ENCODE assay signal across 8 cellular contexts in genomic region chr10:100348389-100348927, GRCh38. TPM values are rescaled to one million over a fixed set of nuclear protein-coding genes. Genes with fewer than 3 reads are reported as not detected.
DNase-seq lines count a peak whose midpoint lies in the region; ATAC-seq and TF ChIP-seq lines count a peak whose summit lies in the region.

No MANE protein-coding gene starts in this region.

- H3K36me3 ChIP-seq in sigmoid colon: no peaks in the 10 kb centered on the region

- DNase-seq in T-helper 2 cell treated with Interferon-gamma antibody and Interleukin-4, amounts not matched to agents 5 μg/mL and 100 μg/mL, for 36 hours (ENCODE audit: low spot score): no peak
- DNase-seq in T-helper 2 cell (no peak), glutamatergic neuron (no peak), sigmoid colon (no peak)
- DNase-seq in activated CD4-positive, alpha-beta memory T cell treated with anti-CD3 and anti-CD28 coated beads, Interleukin-2, amount 10 ng/mL, durations not matched to agents 7 days and 5 days: no peak
- no peak for DNase-seq in stimulated activated effector memory CD8-positive, alpha-beta T cell treated with anti-CD3 and anti-CD28 coated beads, Interleukin-12 subunit alpha, Interleukin-12 subunit beta, amount 100 ng/mL, for 72 hours (ENCODE audit: low spot score in 2 of 2)

- TF ChIP-seq CTCF in glutamatergic neuron (IDR thresholded peaks at IDR 0.05; ENCODE audit: partially characterized antibody, unreplicated experiment) (no peak), sigmoid colon (IDR thresholded peaks at IDR 0.05) (no peak)

- 81 to 87% methylated on average over 3 of the region's 3 CpGs for WGBS in sigmoid colon, 2 donors

- H3K27ac ChIP-seq in sigmoid colon: no peak overlapping the region

- H3K4me3 ChIP-seq in sigmoid colon: peak overlapping the region in 2 of 4 donors; percentile 55 to 61

- H3K36me3 Mint-ChIP-seq in T-helper 2 cell treated with Interferon-gamma antibody and Interleukin-4, amounts not matched to agents 5 μg/mL and 100 μg/mL, for 36 hours (ENCODE audit: low read depth): peaks cover 54% of the 10 kb centered on the region
- peaks cover 62% of the 10 kb centered on the region for H3K36me3 Mint-ChIP-seq in activated CD4-positive, alpha-beta memory T cell treated with anti-CD3 and anti-CD28 coated beads, Interleukin-2, amount 10 ng/mL, durations not matched to agents 7 days and 5 days (ENCODE audit: low read depth)
- H3K36me3 Mint-ChIP-seq in glutamatergic neuron (ENCODE audit: unreplicated experiment): peaks cover 16% of the 10 kb centered on the region
- peaks cover 72% of the 10 kb centered on the region for H3K36me3 Mint-ChIP-seq in stimulated activated effector memory CD8-positive, alpha-beta T cell treated with anti-CD3 and anti-CD28 coated beads, Interleukin-12 subunit alpha, Interleukin-12 subunit beta, amount 100 ng/mL, for 72 hours

- H3K4me3 Mint-ChIP-seq in T-helper 2 cell treated with Interferon-gamma antibody and Interleukin-4, amounts not matched to agents 5 μg/mL and 100 μg/mL, for 36 hours: peak overlapping the region; percentile 94
- peak overlapping the region; percentile 96 for H3K4me3 Mint-ChIP-seq in activated CD4-positive, alpha-beta memory T cell treated with anti-CD3 and anti-CD28 coated beads, Interleukin-2, amount 10 ng/mL, durations not matched to agents 7 days and 5 days
- peak overlapping the region; percentile 97 for H3K4me3 Mint-ChIP-seq in glutamatergic neuron (ENCODE audit: unreplicated experiment)
- H3K4me3 Mint-ChIP-seq in stimulated activated effector memory CD8-positive, alpha-beta T cell treated with anti-CD3 and anti-CD28 coated beads, Interleukin-12 subunit alpha, Interleukin-12 subunit beta, amount 100 ng/mL, for 72 hours: peak overlapping the region; percentile 98

- H3K9me3 ChIP-seq in sigmoid colon: no peaks in the 10 kb centered on the region

- intact Hi-C loops in sigmoid colon (cut with DNase I): no loop called here

- no peaks in the 10 kb centered on the region for H3K27me3 Mint-ChIP-seq in T-helper 2 cell treated with Interferon-gamma antibody and Interleukin-4, amounts not matched to agents 5 μg/mL and 100 μg/mL, for 36 hours (ENCODE audit: low read depth)
- no peaks in the 10 kb centered on the region for H3K27me3 Mint-ChIP-seq in activated CD4-positive, alpha-beta memory T cell treated with anti-CD3 and anti-CD28 coated beads, Interleukin-2, amount 10 ng/mL, durations not matched to agents 7 days and 5 days
- peaks cover 16% of the 10 kb centered on the region for H3K27me3 Mint-ChIP-seq in glutamatergic neuron (ENCODE audit: unreplicated experiment)

- CTCF ChIA-PET in activated CD4-positive, alpha-beta memory T cell treated with anti-CD3 and anti-CD28 coated beads, Interleukin-2, amount 10 ng/mL, durations not matched to agents 7 days and 5 days (lab: Charles Lee): interaction anchor here (0.6 to 17.3 kb wide), 11 partner anchors 10 to 170 kb away, joined by 3 to 220 read pairs (median 5); no protein-coding TSS in a partner anchor

- H3K4me1 ChIP-seq in sigmoid colon: peaks cover 0 to 30% (median 9%) of the 10 kb centered on the region in 4 donors

- ATAC-seq in stimulated activated effector memory CD8-positive, alpha-beta T cell treated with anti-CD3 and anti-CD28 coated beads, Interleukin-12 subunit alpha, Interleukin-12 subunit beta, amount 100 ng/mL, for 72 hours: no peak
- ATAC-seq in GM18858 (IDR thresholded peaks at IDR 0.05; ENCODE audit: unreplicated experiment) (no peak), HG02870 (IDR thresholded peaks at IDR 0.05; ENCODE audit: unreplicated experiment) (no peak)

- H3K4me1 Mint-ChIP-seq in T-helper 2 cell treated with Interferon-gamma antibody and Interleukin-4, amounts not matched to agents 5 μg/mL and 100 μg/mL, for 36 hours (ENCODE audit: low read depth): peaks cover 60% of the 10 kb centered on the region
- peaks cover 69% of the 10 kb centered on the region for H3K4me1 Mint-ChIP-seq in activated CD4-positive, alpha-beta memory T cell treated with anti-CD3 and anti-CD28 coated beads, Interleukin-2, amount 10 ng/mL, durations not matched to agents 7 days and 5 days
- H3K4me1 Mint-ChIP-seq in glutamatergic neuron (ENCODE audit: low read depth, unreplicated experiment): peaks cover 45% of the 10 kb centered on the region
- peaks cover 77% of the 10 kb centered on the region for H3K4me1 Mint-ChIP-seq in stimulated activated effector memory CD8-positive, alpha-beta T cell treated with anti-CD3 and anti-CD28 coated beads, Interleukin-12 subunit alpha, Interleukin-12 subunit beta, amount 100 ng/mL, for 72 hours

- no peak for TF ChIP-seq EP300 in sigmoid colon (IDR thresholded peaks at IDR 0.05)

- TF ChIP-seq POLR2A in sigmoid colon (IDR thresholded peaks at IDR 0.05): no peak

- peak overlapping the region; percentile 84 for H3K27ac Mint-ChIP-seq in T-helper 2 cell treated with Interferon-gamma antibody and Interleukin-4, amounts not matched to agents 5 μg/mL and 100 μg/mL, for 36 hours
- H3K27ac Mint-ChIP-seq in activated CD4-positive, alpha-beta memory T cell treated with anti-CD3 and anti-CD28 coated beads, Interleukin-2, amount 10 ng/mL, durations not matched to agents 7 days and 5 days: peak overlapping the region; percentile 72
- H3K27ac Mint-ChIP-seq in glutamatergic neuron (ENCODE audit: unreplicated experiment): peak overlapping the region; percentile 77
- H3K27ac Mint-ChIP-seq in stimulated activated effector memory CD8-positive, alpha-beta T cell treated with anti-CD3 and anti-CD28 coated beads, Interleukin-12 subunit alpha, Interleukin-12 subunit beta, amount 100 ng/mL, for 72 hours: peak overlapping the region; percentile 94

- POLR2A ChIA-PET in activated CD4-positive, alpha-beta memory T cell treated with anti-CD3 and anti-CD28 coated beads, Interleukin-2, amount 10 ng/mL, durations not matched to agents 7 days and 5 days (lab: Charles Lee): interaction anchor here (1.1 to 6.9 kb wide), 8 partner anchors 10 to 170 kb away, joined by 3 to 105 read pairs (median 4); partner anchors contain the start of gene BLOC1S2

- H3K9me3 Mint-ChIP-seq in T-helper 2 cell treated with Interferon-gamma antibody and Interleukin-4, amounts not matched to agents 5 μg/mL and 100 μg/mL, for 36 hours: no peaks in the 10 kb centered on the region
- no peaks in the 10 kb centered on the region for H3K9me3 Mint-ChIP-seq in activated CD4-positive, alpha-beta memory T cell treated with anti-CD3 and anti-CD28 coated beads, Interleukin-2, amount 10 ng/mL, durations not matched to agents 7 days and 5 days
- H3K9me3 Mint-ChIP-seq in glutamatergic neuron (ENCODE audit: unreplicated experiment): peaks cover 26% of the 10 kb centered on the region
- no peaks in the 10 kb centered on the region for H3K9me3 Mint-ChIP-seq in stimulated activated effector memory CD8-positive, alpha-beta T cell treated with anti-CD3 and anti-CD28 coated beads, Interleukin-12 subunit alpha, Interleukin-12 subunit beta, amount 100 ng/mL, for 72 hours

- peaks cover 0 to 28% (median 8%) of the 10 kb centered on the region in 3 donors for H3K27me3 ChIP-seq in sigmoid colon

RNA-seq across cellular contexts. Expression of gene SCD, which starts 1.4 kb away (rescaled TPM):
- total RNA-seq in activated CD4-positive, alpha-beta memory T cell treated with anti-CD3 and anti-CD28 coated beads, Interleukin-2, amount 10 ng/mL, durations not matched to agents 7 days and 5 days: 100 to 1,000 TPM; 198 to 202 TPM
- 589 TPM for total RNA-seq in glutamatergic neuron (ENCODE audit: unreplicated experiment)
- 10 to 100 TPM in 3 of 4 donors, 1 to 10 TPM in 1; 4.8 to 28.5 (median 12.5) TPM for total RNA-seq in sigmoid colon
- 100 to 1,000 TPM in 1 of 3 donors, 10 to 100 TPM in 1, 1 to 10 TPM in 1; 4.2 to 199 (median 15.7) TPM for polyA plus RNA-seq in sigmoid colon

RNA-seq across cellular contexts. Expression of gene PKD2L1, which starts 18.4 kb away (rescaled TPM):
- under 1 TPM in 1 of 2 experiments, not detected in 1; 0.18 TPM for total RNA-seq in activated CD4-positive, alpha-beta memory T cell treated with anti-CD3 and anti-CD28 coated beads, Interleukin-2, amount 10 ng/mL, durations not matched to agents 7 days and 5 days
- total RNA-seq in glutamatergic neuron (ENCODE audit: unreplicated experiment) (0.44 TPM), sigmoid colon (not detected)
- 1 to 10 TPM in 1 of 3 donors, under 1 TPM in 2; 0.31 to 4.2 (median 0.60) TPM for polyA plus RNA-seq in sigmoid colon

Comparison
In these comparisons a context has a peak if more than half of its experiments do, and no peak if none do; other contexts are left out.
1. RNA of gene SCD, which starts 1.4 kb away (total RNA-seq): 589 TPM in glutamatergic neuron (single experiment) and 198 to 202 TPM in activated CD4-positive, alpha-beta memory T cell treated with anti-CD3 and anti-CD28 coated beads, Interleukin-2, amount 10 ng/mL, durations not matched to agents 7 days and 5 days; 4.8 to 28.5 TPM in sigmoid colon; every median in the first group is over 4 times any median in the second.
2. Peak in every context shown above with its lines, with median percentiles within 50 percentile points of each other: H3K27ac Mint-ChIP-seq and H3K4me3 Mint-ChIP-seq.